8 cellular contexts compared by ENCODE assay signal in the genomic region with DNA sequence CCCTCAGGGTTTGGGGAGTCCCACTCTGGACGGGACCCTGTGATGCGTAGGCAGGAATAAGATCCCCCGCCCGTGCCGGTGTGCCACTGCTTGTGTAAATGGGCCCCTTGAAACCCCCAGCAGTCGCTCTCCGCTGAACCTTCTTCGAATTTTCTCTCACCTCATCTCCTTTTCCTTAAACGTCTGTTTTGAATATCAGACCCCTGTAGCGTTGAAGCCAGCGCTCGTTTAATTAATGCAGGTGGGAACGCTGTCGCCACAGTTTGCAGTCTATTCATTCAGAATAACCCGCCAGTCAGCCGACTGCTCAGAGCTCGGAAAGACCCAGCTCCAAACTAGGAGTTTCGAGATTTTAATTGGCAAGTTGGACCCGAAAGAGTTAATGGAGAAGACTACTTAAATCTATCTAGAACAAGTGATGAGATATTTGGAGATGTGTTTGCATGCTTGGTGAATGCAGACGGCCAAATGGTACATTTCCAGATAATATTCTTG. TPM values are rescaled to one million over a fixed set of nuclear protein-coding genes. Genes with fewer than 3 reads are reported as not detected.
DNase-seq lines count a peak whose midpoint lies in the region; ATAC-seq and TF ChIP-seq lines count a peak whose summit lies in the region.

No MANE protein-coding gene starts in this region.

- H3K27me3 ChIP-seq in HUES6 (ENCODE audit: control insufficient read depth, insufficient read depth, low read length) (no peaks in the 10 kb centered on the region), kidney epithelial cell (ENCODE audit: control insufficient read depth, insufficient read depth, low read length) (no peaks in the 10 kb centered on the region)

- peak overlapping the region; percentile 75 for H3K4me3 ChIP-seq in HUES6 (ENCODE audit: low read depth, low read length)
- H3K4me3 ChIP-seq in kidney epithelial cell (ENCODE audit: low read depth, low read length), result peak overlapping the region; percentile 86

- no peak for TF ChIP-seq CTCF in 22Rv1 (IDR thresholded peaks at IDR 0.05)
- TF ChIP-seq CTCF in kidney epithelial cell (IDR thresholded peaks at IDR 0.05; ENCODE audit: insufficient read depth, low read length, poor library complexity, severe bottlenecking), result no peak

- H3K36me3 ChIP-seq in HUES6 (ENCODE audit: control insufficient read depth, insufficient read depth, low read length) (peaks cover 11% of the 10 kb centered on the region), kidney epithelial cell (ENCODE audit: control insufficient read depth, insufficient read depth, low read length) (peaks cover 1% of the 10 kb centered on the region)

- DNase-seq in kidney epithelial cell (ENCODE audit: low read depth) (no peak), superior temporal gyrus (ENCODE audit: extremely low spot score) (peak; percentile 40), NCI-H2029 (lab: John Stamatoyannopoulos, UW) (no peak)
- no peak for DNase-seq in effector CD4-positive, alpha-beta T cell

- no peaks in the 10 kb centered on the region for H3K4me1 ChIP-seq in HUES6 (ENCODE audit: control insufficient read depth, insufficient read depth, low read length)

- peak; percentile 15 for ATAC-seq in GM18870 (IDR thresholded peaks at IDR 0.05; ENCODE audit: unreplicated experiment)

- no peaks in the 10 kb centered on the region for H3K9me3 ChIP-seq in HUES6 (ENCODE audit: control insufficient read depth, insufficient read depth, low read depth, low read length)

- H3K27ac ChIP-seq in 22Rv1 (peak overlapping the region; percentile 84), HUES6 (ENCODE audit: low read depth, low read length) (peak overlapping the region; percentile 73; the same call in 1 of the 2 replicates), angular gyrus (ENCODE audit: low read depth, low read length) (peak overlapping the region; percentile 82)

- H3K9ac ChIP-seq in HUES6 (ENCODE audit: low read length), result peak overlapping the region; percentile 84

RNA-seq across cellular contexts. Expression of gene PPP2R5E, which starts 0.7 kb away (rescaled TPM):
- 21.6 and 22.3 TPM in 2 replicates for total RNA-seq in kidney epithelial cell
